9 cellular contexts compared by ENCODE assay signal in genomic region chr17:17151541-17151940, GRCh38. TPM values are rescaled to one million over a fixed set of nuclear protein-coding genes. Genes with fewer than 3 reads are reported as not detected.
DNase-seq lines count a peak whose midpoint lies in the region; ATAC-seq, FAIRE-seq and TF ChIP-seq lines count a peak whose summit lies in the region.
"Had no signal": no experiment of that assay in that cellular context is flagged by ENCODE, and none has a peak within 500 bp of the region (broad histone marks: within the 10 kb centered on the region; RNA-seq: fewer than 3 reads in every experiment).

No MANE protein-coding gene starts in this region.

- H3K27ac ChIP-seq in right cardiac atrium (ENCODE audit: low read length) (peak overlapping the region; percentile 86), tibial artery (peak overlapping the region; percentile 34 to 81)

- H3K27ac Mint-ChIP-seq in activated CD8-positive, alpha-beta memory T cell treated with anti-CD3 and anti-CD28 coated beads, Interleukin-2, amount 10 ng/mL, durations not matched to agents 7 days and 5 days, result peak overlapping the region; percentile 48
- peak overlapping the region; percentile 55 for H3K27ac Mint-ChIP-seq in activated T-helper 2 cell treated with anti-CD3 and anti-CD28 coated beads, Interferon-gamma antibody, Interleukin-2, Interleukin-4, amounts not matched to agents 10 μg/mL and 5 μg/mL and 100 μg/mL, durations not matched to agents 14 hours and 24 hours and 36 hours
- H3K27ac Mint-ChIP-seq: activated naive CD8-positive, alpha-beta T cell treated with anti-CD3 and anti-CD28 coated beads, Interleukin-2, amount 10 ng/mL, durations not matched to agents 7 days and 5 days had no signal

- no peak overlapping the region for H3K4me3 Mint-ChIP-seq in activated CD8-positive, alpha-beta memory T cell treated with anti-CD3 and anti-CD28 coated beads, Interleukin-2, amount 10 ng/mL, durations not matched to agents 7 days and 5 days
- no peak overlapping the region for H3K4me3 Mint-ChIP-seq in activated T-helper 2 cell treated with anti-CD3 and anti-CD28 coated beads, Interferon-gamma antibody, Interleukin-2, Interleukin-4, amounts not matched to agents 10 μg/mL and 5 μg/mL and 100 μg/mL, durations not matched to agents 14 hours and 24 hours and 36 hours (ENCODE audit: low read depth)
- H3K4me3 Mint-ChIP-seq: activated naive CD8-positive, alpha-beta T cell treated with anti-CD3 and anti-CD28 coated beads, Interleukin-2, amount 10 ng/mL, durations not matched to agents 7 days and 5 days had no signal

- intact Hi-C loops in activated T-helper 2 cell treated with anti-CD3 and anti-CD28 coated beads, Interferon-gamma antibody, Interleukin-2, Interleukin-4, amounts not matched to agents 10 μg/mL and 5 μg/mL and 100 μg/mL, durations not matched to agents 14 hours and 24 hours and 36 hours (cut with micrococcal nuclease), result loop anchor here (2.0 to 5.0 kb wide), 2 partner anchors 27 to 86 kb away; partner anchors contain the start of gene FLCN
- intact Hi-C loops in right cardiac atrium (cut with DNase I) (no loop called here), tibial artery (cut with DNase I; ENCODE audit: low total_unique reads) (loop anchor here (5.0 kb wide), 1 partner anchor 86 kb away; the partner anchor contains the start of gene FLCN)

- H3K36me3 ChIP-seq in tibial artery, result peaks cover 60 to 89% (median 73%) of the 10 kb centered on the region in 3 donors

- H3K36me3 Mint-ChIP-seq in activated CD8-positive, alpha-beta memory T cell treated with anti-CD3 and anti-CD28 coated beads, Interleukin-2, amount 10 ng/mL, durations not matched to agents 7 days and 5 days, result peaks cover 46% of the 10 kb centered on the region
- peaks cover 68% of the 10 kb centered on the region for H3K36me3 Mint-ChIP-seq in activated T-helper 2 cell treated with anti-CD3 and anti-CD28 coated beads, Interferon-gamma antibody, Interleukin-2, Interleukin-4, amounts not matched to agents 10 μg/mL and 5 μg/mL and 100 μg/mL, durations not matched to agents 14 hours and 24 hours and 36 hours (ENCODE audit: low read depth)

- H3K27me3 Mint-ChIP-seq in activated CD8-positive, alpha-beta memory T cell treated with anti-CD3 and anti-CD28 coated beads, Interleukin-2, amount 10 ng/mL, durations not matched to agents 7 days and 5 days, result no peaks in the 10 kb centered on the region
- H3K27me3 Mint-ChIP-seq in activated T-helper 2 cell treated with anti-CD3 and anti-CD28 coated beads, Interferon-gamma antibody, Interleukin-2, Interleukin-4, amounts not matched to agents 10 μg/mL and 5 μg/mL and 100 μg/mL, durations not matched to agents 14 hours and 24 hours and 36 hours (ENCODE audit: low read depth), result no peaks in the 10 kb centered on the region
- H3K27me3 Mint-ChIP-seq: activated naive CD8-positive, alpha-beta T cell treated with anti-CD3 and anti-CD28 coated beads, Interleukin-2, amount 10 ng/mL, durations not matched to agents 7 days and 5 days had no signal

- peaks cover 17% of the 10 kb centered on the region for H3K4me1 ChIP-seq in right cardiac atrium (ENCODE audit: control insufficient read depth, insufficient read depth, low read length)
- H3K4me1 ChIP-seq in tibial artery, result peaks cover 0 to 30% (median 20%) of the 10 kb centered on the region in 4 donors

- CTCF ChIA-PET in activated CD8-positive, alpha-beta memory T cell treated with anti-CD3 and anti-CD28 coated beads, Interleukin-2, amount 10 ng/mL, durations not matched to agents 7 days and 5 days (lab: Charles Lee), result interaction anchor here (1.5 to 2.1 kb wide), 2 partner anchors 10 to 30 kb away, joined by 4 to 5 read pairs; no protein-coding TSS in a partner anchor

- no peaks in the 10 kb centered on the region for H3K27me3 ChIP-seq in right cardiac atrium (ENCODE audit: control insufficient read depth, insufficient read depth)
- H3K27me3 ChIP-seq in tibial artery, result no peaks in the 10 kb centered on the region

- no peak for TF ChIP-seq POLR2A in GM12891 (IDR thresholded peaks at IDR 0.05; ENCODE audit: low read depth, low read length)

- no peak for TF ChIP-seq CTCF in tibial artery (IDR thresholded peaks at IDR 0.05)

- ATAC-seq in activated CD8-positive, alpha-beta memory T cell treated with anti-CD3 and anti-CD28 coated beads, Interleukin-2, amount 10 ng/mL, durations not matched to agents 7 days and 5 days, result peak; percentile 7
- peak in 1 of 2 donors; percentile 33 for ATAC-seq in right cardiac atrium
- ATAC-seq in GM21825 (IDR thresholded peaks at IDR 0.05; ENCODE audit: unreplicated experiment), result no peak

- H3K4me3 ChIP-seq in right cardiac atrium (ENCODE audit: low read length) (no peak overlapping the region), tibial artery (no peak overlapping the region)

- no peaks in the 10 kb centered on the region for H3K9me3 ChIP-seq in right cardiac atrium (ENCODE audit: control insufficient read depth, low read length)
- H3K9me3 ChIP-seq in tibial artery, result no peaks in the 10 kb centered on the region

- no peak for FAIRE-seq in GM12891 (lab: Jason Lieb, UNC)

- no peaks in the 10 kb centered on the region for H3K9me3 Mint-ChIP-seq in activated CD8-positive, alpha-beta memory T cell treated with anti-CD3 and anti-CD28 coated beads, Interleukin-2, amount 10 ng/mL, durations not matched to agents 7 days and 5 days (ENCODE audit: low read depth)
- H3K9me3 Mint-ChIP-seq in activated T-helper 2 cell treated with anti-CD3 and anti-CD28 coated beads, Interferon-gamma antibody, Interleukin-2, Interleukin-4, amounts not matched to agents 10 μg/mL and 5 μg/mL and 100 μg/mL, durations not matched to agents 14 hours and 24 hours and 36 hours, result no peaks in the 10 kb centered on the region
- H3K9me3 Mint-ChIP-seq: activated naive CD8-positive, alpha-beta T cell treated with anti-CD3 and anti-CD28 coated beads, Interleukin-2, amount 10 ng/mL, durations not matched to agents 7 days and 5 days had no signal

- 80% methylated on average over 3 of the region's 3 CpGs for WGBS in right cardiac atrium

- H3K4me1 Mint-ChIP-seq in activated CD8-positive, alpha-beta memory T cell treated with anti-CD3 and anti-CD28 coated beads, Interleukin-2, amount 10 ng/mL, durations not matched to agents 7 days and 5 days, result peaks cover 40% of the 10 kb centered on the region
- peaks cover 41% of the 10 kb centered on the region for H3K4me1 Mint-ChIP-seq in activated T-helper 2 cell treated with anti-CD3 and anti-CD28 coated beads, Interferon-gamma antibody, Interleukin-2, Interleukin-4, amounts not matched to agents 10 μg/mL and 5 μg/mL and 100 μg/mL, durations not matched to agents 14 hours and 24 hours and 36 hours (ENCODE audit: low read depth)

- DNase-seq in activated CD8-positive, alpha-beta memory T cell treated with anti-CD3 and anti-CD28 coated beads, Interleukin-2, amount 10 ng/mL, durations not matched to agents 7 days and 5 days, result no peak
- DNase-seq in activated CD8-positive, alpha-beta memory T cell treated with anti-CD3 and anti-CD28 coated beads for 24 hours, result no peak
- no peak for DNase-seq in activated T-helper 2 cell treated with anti-CD3 and anti-CD28 coated beads, Interferon-gamma antibody, Interleukin-2, Interleukin-4, amounts not matched to agents 10 μg/mL and 5 μg/mL and 100 μg/mL, durations not matched to agents 14 hours and 24 hours and 36 hours (ENCODE audit: low spot score)
- DNase-seq in right cardiac atrium (no peak), tibial artery (no peak), GM12891 (ENCODE audit: insufficient read length, low spot score) (no peak), OCI-M2 (lab: John Stamatoyannopoulos, UW; ENCODE audit: unreplicated experiment) (no peak)
- DNase-seq: activated naive CD8-positive, alpha-beta T cell treated with anti-CD3 and anti-CD28 coated beads, Interleukin-2, amount 10 ng/mL, durations not matched to agents 7 days and 5 days had no signal

TF ChIP-seq in GM12891, 5 proteins besides CTCF, POLR2A, EP300 and RAD21:
- TF ChIP-seq TAF1 (IDR thresholded peaks at IDR 0.05; ENCODE audit: low read depth, low read length), result no peak
- TF ChIP-seq POU2F2 (IDR thresholded peaks at IDR 0.05; ENCODE audit: low read depth, low read length), result no peak
- no peak for TF ChIP-seq POLR2AphosphoS5 (IDR thresholded peaks at IDR 0.05; ENCODE audit: low read depth, low read length)
- no peak for TF ChIP-seq PAX5 (IDR thresholded peaks at IDR 0.05; ENCODE audit: insufficient read depth, low read length, severe bottlenecking)
- no peak for TF ChIP-seq SPI1 (IDR thresholded peaks at IDR 0.05; ENCODE audit: low read depth, low read length)

RNA-seq across cellular contexts. Expression of gene PLD6, which starts 54.6 kb away (rescaled TPM):
- total RNA-seq in activated CD8-positive, alpha-beta memory T cell treated with anti-CD3 and anti-CD28 coated beads, Interleukin-2, amount 10 ng/mL, durations not matched to agents 7 days and 5 days, result 10 to 100 TPM in 1 of 2 experiments, 1 to 10 TPM in 1; 5.2 to 12.5 TPM
- 8.5 and 9.1 TPM in 2 replicates for total RNA-seq in activated T-helper 2 cell treated with anti-CD3 and anti-CD28 coated beads, Interferon-gamma antibody, Interleukin-2, Interleukin-4, amounts not matched to agents 10 μg/mL and 5 μg/mL and 100 μg/mL, durations not matched to agents 14 hours and 24 hours and 36 hours
- total RNA-seq in right cardiac atrium, result 1 to 10 TPM; 3.8 to 5.4 (median 4.0) TPM
- 2.9 TPM for polyA plus RNA-seq in right cardiac atrium
- 5.8 TPM for polyA plus RNA-seq in GM12891 (2012; ENCODE audit: low read depth, missing spikeins)

Comparison
In these comparisons a context has a peak if more than half of its experiments do, and no peak if none do; other contexts are left out.
1. intact Hi-C loops: an anchor here in activated T-helper 2 cell treated with anti-CD3 and anti-CD28 coated beads, Interferon-gamma antibody, Interleukin-2, Interleukin-4, amounts not matched to agents 10 μg/mL and 5 μg/mL and 100 μg/mL, durations not matched to agents 14 hours and 24 hours and 36 hours (2.0 to 5.0 kb wide) and tibial artery (5.0 kb wide); none called in right cardiac atrium.